Comparison of ENCODE assay signal across 12 cellular contexts in the genomic region with DNA sequence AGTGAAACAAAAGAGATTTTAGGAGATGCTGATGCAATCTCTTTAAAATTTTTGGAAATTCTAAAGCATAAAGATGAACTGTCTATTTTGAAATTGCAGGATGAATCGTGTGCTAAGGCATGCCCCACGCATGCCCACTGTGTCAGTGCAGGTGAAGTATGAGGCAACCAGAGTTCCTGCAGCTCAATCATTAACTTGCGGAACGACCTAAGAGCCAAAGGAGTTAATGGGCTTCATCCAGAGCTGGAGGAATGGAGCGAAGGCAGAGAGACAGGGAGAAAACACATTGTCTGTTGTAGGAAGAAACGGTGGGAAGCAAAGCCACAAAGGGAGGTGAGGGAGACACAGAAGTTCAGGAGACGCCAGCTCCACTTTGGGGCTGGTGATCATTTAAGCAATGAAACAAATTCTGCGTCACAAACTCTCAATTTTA.
A peak's percentile ranks its signal among the peaks of the same experiment; 100 is the strongest.
DNase-seq lines count a peak whose midpoint lies in the region; ATAC-seq and TF ChIP-seq lines count a peak whose summit lies in the region.
"Had no signal": no experiment of that assay in that cellular context is flagged by ENCODE, and none has a peak within 500 bp of the region (broad histone marks: within the 10 kb centered on the region; RNA-seq: fewer than 3 reads in every experiment).

No MANE protein-coding gene starts in this region.

- peak; percentile 42 for DNase-seq in HuH-7 (ENCODE audit: low spot score)
- DNase-seq in transverse colon = peak; percentile 80
- DNase-seq in NCI-H1694 treated with DMSO at 0.1 percent for 48 hours (lab: John Stamatoyannopoulos, UW) = no peak
- DNase-seq in CD4-positive, alpha-beta T cell = no peak
- no peak for DNase-seq in stimulated activated naive CD4-positive, alpha-beta T cell treated with Interleukin-2 at 50 U/mL for 16 hours (lab: John Stamatoyannopoulos, UW)
- DNase-seq: activated CD8-positive, alpha-beta memory T cell treated with anti-CD3 and anti-CD28 coated beads, Interleukin-2, amount 50 U/mL, for 48 hours; brain microvascular endothelial cell; DMS79 had no signal

- peaks cover 12% of the 10 kb centered on the region for H3K27me3 Mint-ChIP-seq in brain
- H3K27me3 Mint-ChIP-seq in CD4-positive, alpha-beta T cell = no peaks in the 10 kb centered on the region
- H3K27me3 Mint-ChIP-seq: memory B cell had no signal

- H3K27me3 ChIP-seq in liver (ENCODE audit: control insufficient read depth in 4 of 4, insufficient read depth in 4 of 4, low read length in 3 of 4) (no peaks in the 10 kb centered on the region), transverse colon (no peaks in the 10 kb centered on the region)
- H3K27me3 ChIP-seq in CD4-positive, alpha-beta T cell (ENCODE audit: control insufficient read depth, insufficient read depth, low read length) = no peaks in the 10 kb centered on the region
- H3K27me3 ChIP-seq: brain microvascular endothelial cell had no signal

- no peak overlapping the region for H3K9ac ChIP-seq in liver (ENCODE audit: low read depth in 1 of 2, low read length in 2 of 2)

- H3K36me3 ChIP-seq in liver (ENCODE audit: control insufficient read depth in 4 of 4, insufficient read depth in 3 of 4, low read depth in 1 of 4, low read length in 3 of 4) = no peaks in the 10 kb centered on the region
- no peaks in the 10 kb centered on the region for H3K36me3 ChIP-seq in transverse colon
- H3K36me3 ChIP-seq: brain microvascular endothelial cell had no signal

- TF ChIP-seq CTCF in brain (conservative IDR thresholded peaks at IDR 0.05) (no peak), liver (IDR thresholded peaks at IDR 0.05; ENCODE audit: low read depth, low read length, missing input control) (no peak), transverse colon (IDR thresholded peaks at IDR 0.05) (no peak)
- no peak for TF ChIP-seq CTCF in CD4-positive, alpha-beta T cell (IDR thresholded peaks at IDR 0.05)

- CTCF ChIA-PET in CD4-positive, alpha-beta T cell (lab: Charles Lee) = interaction anchor here (0.5 kb wide), 1 partner anchor 93 kb away, joined by 3 read pairs; no protein-coding TSS in a partner anchor

- in situ Hi-C loops in transverse colon (cut with MboI; ENCODE audit: low pct_ligation_motif_present in 1 of 4, low pct_unique_long_range_greater_than_20kb in 1 of 4, low sequenced_read_pairs in 3 of 4) = no loop called here

- 13% methylated on average over 8 of the region's 8 CpGs for WGBS in liver
- 19 to 30% methylated on average over 7 to 8 of the region's 8 CpGs for WGBS in transverse colon (ENCODE audit: low coverage in 1 of 2), 2 donors

- POLR2A ChIA-PET in CD4-positive, alpha-beta T cell (lab: Charles Lee) = no interaction called here

- H3K4me1 Mint-ChIP-seq in brain = peaks cover 19% of the 10 kb centered on the region
- H3K4me1 Mint-ChIP-seq in CD4-positive, alpha-beta T cell (ENCODE audit: low read depth) = no peaks in the 10 kb centered on the region
- H3K4me1 Mint-ChIP-seq: memory B cell had no signal

- H3K27ac Mint-ChIP-seq in brain = peak overlapping the region in 4 of 5 experiments; percentile 1 to 70 (median 58)
- H3K27ac Mint-ChIP-seq in CD4-positive, alpha-beta T cell = no peak overlapping the region
- H3K27ac Mint-ChIP-seq: memory B cell; T-helper 2 cell treated with Interferon-gamma antibody and Interleukin-4, amounts not matched to agents 5 μg/mL and 100 μg/mL, for 36 hours had no signal

- TF ChIP-seq EP300 in transverse colon (IDR thresholded peaks at IDR 0.05; ENCODE audit: low read depth) = no peak

- H3K27ac ChIP-seq in liver (ENCODE audit: low read depth in 1 of 2, low read length in 2 of 2) (peak overlapping the region; percentile 70 to 73), transverse colon (peak overlapping the region; percentile 9 to 54 (median 44))
- H3K27ac ChIP-seq in CD4-positive, alpha-beta T cell (ENCODE audit: low read depth, low read length) = no peak overlapping the region
- H3K27ac ChIP-seq: brain microvascular endothelial cell had no signal

- peak overlapping the region in 2 of 3 donors; percentile 21 to 31 for H3K4me3 ChIP-seq in liver (ENCODE audit: low read depth in 1 of 3, low read length in 3 of 3)
- H3K4me3 ChIP-seq in transverse colon = no peak overlapping the region

- peak; percentile 52 to 57 for TF ChIP-seq RAD21 in liver (IDR thresholded peaks at IDR 0.05)

- H3K9me3 Mint-ChIP-seq in brain = peaks cover 0 to 4% (median 0%) of the 10 kb centered on the region in 5 experiments
- H3K9me3 Mint-ChIP-seq in CD4-positive, alpha-beta T cell = peaks cover 6% of the 10 kb centered on the region

- TF ChIP-seq POLR2A in transverse colon (IDR thresholded peaks at IDR 0.05) = no peak

- H3K9me3 ChIP-seq in liver (ENCODE audit: control insufficient read depth in 4 of 4, low read length in 3 of 4) (no peaks in the 10 kb centered on the region), transverse colon (peaks cover 0 to 3% of the 10 kb centered on the region in 2 donors)
- no peaks in the 10 kb centered on the region for H3K9me3 ChIP-seq in CD4-positive, alpha-beta T cell (ENCODE audit: control insufficient read depth, low read length)

- H3K4me1 ChIP-seq in liver (ENCODE audit: control insufficient read depth in 4 of 4, insufficient read depth in 4 of 4, low read length in 3 of 4) (peaks cover 0 to 15% (median 11%) of the 10 kb centered on the region in 4 donors), transverse colon (peaks cover 0 to 13% (median 2%) of the 10 kb centered on the region in 4 donors)

- H3K4me3 Mint-ChIP-seq in brain = peak overlapping the region in 1 of 5 experiments; percentile 69
- H3K4me3 Mint-ChIP-seq in CD4-positive, alpha-beta T cell = no peak overlapping the region
- H3K4me3 Mint-ChIP-seq: memory B cell; T-helper 2 cell treated with Interferon-gamma antibody and Interleukin-4, amounts not matched to agents 5 μg/mL and 100 μg/mL, for 36 hours had no signal

- no peaks in the 10 kb centered on the region for H3K36me3 Mint-ChIP-seq in brain
- H3K36me3 Mint-ChIP-seq in CD4-positive, alpha-beta T cell (ENCODE audit: low read depth) = no peaks in the 10 kb centered on the region
- H3K36me3 Mint-ChIP-seq: memory B cell had no signal

- no peak for ATAC-seq in CD4-positive, alpha-beta T cell (ENCODE audit: poor library complexity)

- intact Hi-C loops in transverse colon (cut with DNase I; ENCODE audit: low total_unique reads) = no loop called here
- intact Hi-C loops in CD4-positive, alpha-beta T cell (cut with DNase I, micrococcal nuclease) = no loop called here

TF ChIP-seq in liver, 16 proteins besides CTCF, POLR2A, EP300 and RAD21 (continues in another document):
- TF ChIP-seq HNF4G (IDR thresholded peaks at IDR 0.05) (no peak), HNF4A (conservative IDR thresholded peaks at IDR 0.05) (peak; percentile 33 to 66), NR2F2 (IDR thresholded peaks at IDR 0.05) (no peak), EGR1 (IDR thresholded peaks at IDR 0.05; ENCODE audit: low read depth in 2 of 2) (no peak), REST (IDR thresholded peaks at IDR 0.05) (peak; percentile 15), GABPA (IDR thresholded peaks at IDR 0.05 in 1 of 2, conservative IDR thresholded peaks at IDR 0.05 in 1 of 2) (no peak), RXRA (IDR thresholded peaks at IDR 0.05) (peak; percentile 44 to 82), YY1 (IDR thresholded peaks at IDR 0.05) (peak; percentile 69), JUND (IDR thresholded peaks at IDR 0.05) (peak in 1 of 2 donors; percentile 73), SP1 (IDR thresholded peaks at IDR 0.05) (no peak), FOXA2 (IDR thresholded peaks at IDR 0.05) (peak; percentile 4), TAF1 (conservative IDR thresholded peaks at IDR 0.05) (no peak), MAX (IDR thresholded peaks at IDR 0.05) (peak; percentile 33)
- TF ChIP-seq, protein P1, sequence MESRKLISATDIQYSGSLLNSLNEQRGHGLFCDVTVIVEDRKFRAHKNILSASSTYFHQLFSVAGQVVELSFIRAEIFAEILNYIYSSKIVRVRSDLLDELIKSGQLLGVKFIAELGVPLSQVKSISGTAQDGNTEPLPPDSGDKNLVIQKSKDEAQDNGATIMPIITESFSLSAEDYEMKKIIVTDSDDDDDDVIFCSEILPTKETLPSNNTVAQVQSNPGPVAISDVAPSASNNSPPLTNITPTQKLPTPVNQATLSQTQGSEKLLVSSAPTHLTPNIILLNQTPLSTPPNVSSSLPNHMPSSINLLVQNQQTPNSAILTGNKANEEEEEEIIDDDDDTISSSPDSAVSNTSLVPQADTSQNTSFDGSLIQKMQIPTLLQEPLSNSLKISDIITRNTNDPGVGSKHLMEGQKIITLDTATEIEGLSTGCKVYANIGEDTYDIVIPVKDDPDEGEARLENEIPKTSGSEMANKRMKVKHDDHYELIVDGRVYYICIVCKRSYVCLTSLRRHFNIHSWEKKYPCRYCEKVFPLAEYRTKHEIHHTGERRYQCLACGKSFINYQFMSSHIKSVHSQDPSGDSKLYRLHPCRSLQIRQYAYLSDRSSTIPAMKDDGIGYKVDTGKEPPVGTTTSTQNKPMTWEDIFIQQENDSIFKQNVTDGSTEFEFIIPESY (IDR thresholded peaks at IDR 0.05) = no peak

Comparison
In these comparisons a context has a peak if more than half of its experiments do, and no peak if none do; other contexts are left out.
1. DNase-seq: peak in HuH-7 (single experiment) and transverse colon (single experiment); none in NCI-H1694 treated with DMSO at 0.1 percent for 48 hours (single experiment), CD4-positive, alpha-beta T cell (0 of 10) and stimulated activated naive CD4-positive, alpha-beta T cell treated with Interleukin-2 at 50 U/mL for 16 hours (single experiment).
2. H3K4me3 ChIP-seq: peak in liver (2 of 3); none in transverse colon (0 of 4).